In the genomic region with DNA sequence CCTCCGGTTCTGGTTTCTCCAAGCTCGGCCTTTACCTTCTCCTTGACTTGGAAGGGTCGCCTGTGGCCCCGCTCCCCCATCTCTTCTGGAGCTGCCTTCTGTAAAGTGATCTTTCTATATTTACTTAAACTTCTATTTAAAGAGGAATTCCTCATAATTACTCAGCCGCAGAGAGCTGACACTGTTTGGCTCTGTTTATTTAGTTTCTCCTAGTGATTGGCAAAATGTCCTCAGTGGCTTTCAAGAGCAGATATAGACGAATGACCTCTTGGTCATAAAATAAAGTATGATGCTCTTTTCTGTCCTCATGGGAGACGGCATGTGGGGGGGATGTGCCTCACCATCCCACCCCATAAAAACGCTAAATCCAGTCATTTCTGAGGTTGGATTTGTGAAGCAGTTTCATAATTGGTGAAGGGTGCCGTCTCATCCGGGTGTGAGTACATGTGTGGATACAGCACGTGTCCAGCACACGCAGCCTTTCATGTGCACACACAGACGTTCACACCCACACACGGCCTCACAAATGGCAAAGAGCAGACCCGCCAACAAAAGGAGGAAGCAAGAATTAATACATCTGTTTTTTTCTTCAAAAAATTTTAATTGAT, we compare ENCODE assay signal across 11 cellular contexts. TPM values are rescaled to one million over a fixed set of nuclear protein-coding genes. Genes with fewer than 3 reads are reported as not detected.
DNase-seq lines count a peak whose midpoint lies in the region; ATAC-seq and TF ChIP-seq lines count a peak whose summit lies in the region.
"Had no signal": no experiment of that assay in that cellular context is flagged by ENCODE, and none has a peak within 500 bp of the region (broad histone marks: within the 10 kb centered on the region; RNA-seq: fewer than 3 reads in every experiment).

No MANE protein-coding gene starts in this region.

- no peak overlapping the region for H3K27ac Mint-ChIP-seq in activated CD4-positive, alpha-beta memory T cell treated with anti-CD3 and anti-CD28 coated beads, Interleukin-2, amount 10 ng/mL, durations not matched to agents 7 days and 5 days
- H3K27ac Mint-ChIP-seq: T-helper 2 cell treated with Interferon-gamma antibody and Interleukin-4, amounts not matched to agents 5 μg/mL and 100 μg/mL, for 36 hours had no signal

- peak overlapping the region; percentile 36 for H2BK120ac ChIP-seq in trophoblast cell (ENCODE audit: insufficient read depth, low read length, poor library complexity)

- H4K8ac ChIP-seq in trophoblast cell (ENCODE audit: low read depth, low read length): no peak overlapping the region

- DNase-seq in NCI-H69 (lab: John Stamatoyannopoulos, UW): peak; percentile 55
- DNase-seq in fibroblast of mammary gland (ENCODE audit: low read depth): peak; percentile 89
- DNase-seq in trophoblast cell: peak in 1 of 2 donors; percentile 20
- no peak for DNase-seq in activated CD4-positive, alpha-beta memory T cell treated with anti-CD3 and anti-CD28 coated beads, Interleukin-2, amount 10 ng/mL, durations not matched to agents 7 days and 5 days
- DNase-seq in activated CD8-positive, alpha-beta memory T cell treated with anti-CD3 and anti-CD28 coated beads, Interleukin-2, amount 50 U/mL, for 4 hours: no peak

- peaks cover 4% of the 10 kb centered on the region for H3K27me3 Mint-ChIP-seq in activated CD4-positive, alpha-beta memory T cell treated with anti-CD3 and anti-CD28 coated beads, Interleukin-2, amount 10 ng/mL, durations not matched to agents 7 days and 5 days

- no peak overlapping the region for H3K23ac ChIP-seq in trophoblast cell (ENCODE audit: low read length)

- H3K9me3 Mint-ChIP-seq in activated CD4-positive, alpha-beta memory T cell treated with anti-CD3 and anti-CD28 coated beads, Interleukin-2, amount 10 ng/mL, durations not matched to agents 7 days and 5 days: no peaks in the 10 kb centered on the region
- H3K9me3 Mint-ChIP-seq: T-helper 2 cell treated with Interferon-gamma antibody and Interleukin-4, amounts not matched to agents 5 μg/mL and 100 μg/mL, for 36 hours had no signal

- H3K36me3 Mint-ChIP-seq in activated CD4-positive, alpha-beta memory T cell treated with anti-CD3 and anti-CD28 coated beads, Interleukin-2, amount 10 ng/mL, durations not matched to agents 7 days and 5 days (ENCODE audit: low read depth): no peaks in the 10 kb centered on the region

- POLR2A ChIA-PET in activated CD4-positive, alpha-beta memory T cell treated with anti-CD3 and anti-CD28 coated beads, Interleukin-2, amount 10 ng/mL, durations not matched to agents 7 days and 5 days (lab: Charles Lee): no interaction called here

- peaks cover 16% of the 10 kb centered on the region for H3K4me1 Mint-ChIP-seq in activated CD4-positive, alpha-beta memory T cell treated with anti-CD3 and anti-CD28 coated beads, Interleukin-2, amount 10 ng/mL, durations not matched to agents 7 days and 5 days

- H3K18ac ChIP-seq in trophoblast cell (ENCODE audit: low read length): peak overlapping the region; percentile 4

- H3K79me2 ChIP-seq in trophoblast cell (ENCODE audit: control insufficient read depth, insufficient read depth, low read length, poor library complexity): peaks cover 10% of the 10 kb centered on the region

- no peak overlapping the region for H3K4ac ChIP-seq in trophoblast cell (ENCODE audit: low read depth, low read length)

- no peak overlapping the region for H2AFZ ChIP-seq in trophoblast cell (ENCODE audit: insufficient read depth, low read length, poor library complexity)

- no peak overlapping the region for H3K14ac ChIP-seq in trophoblast cell (ENCODE audit: low read length)

- H3K4me2 ChIP-seq in BLaER1 treated with 17β-estradiol and CSF1 and Interleukin-3, amounts not matched to agents 10 nM and 100 nM: peak overlapping the region; percentile 69 to 90 (median 79); a peak in 21 of 22 replicates
- no peak overlapping the region for H3K4me2 ChIP-seq in trophoblast cell (ENCODE audit: low read length)
- H3K4me2 ChIP-seq: KMS-11 had no signal

- CTCF ChIA-PET in activated CD4-positive, alpha-beta memory T cell treated with anti-CD3 and anti-CD28 coated beads, Interleukin-2, amount 10 ng/mL, durations not matched to agents 7 days and 5 days (lab: Charles Lee): no interaction called here

- H2AK5ac ChIP-seq in trophoblast cell (ENCODE audit: low read length): no peak overlapping the region

- H3K27me3 ChIP-seq in BLaER1 treated with 17β-estradiol and CSF1 and Interleukin-3, amounts not matched to agents 10 nM and 100 nM: no peaks in the 10 kb centered on the region
- no peaks in the 10 kb centered on the region for H3K27me3 ChIP-seq in trophoblast cell (ENCODE audit: insufficient read depth, low read length)
- H3K27me3 ChIP-seq: adrenal gland had no signal

- no CpG with 5 or more reads among the region's 15 CpGs for WGBS in trophoblast cell (ENCODE audit: extremely low coverage, insufficient coverage, insufficient read length)

- H3K4me3 ChIP-seq in BLaER1 treated with 17β-estradiol and CSF1 and Interleukin-3, amounts not matched to agents 10 nM and 100 nM: no peak overlapping the region
- H3K4me3 ChIP-seq in fibroblast of mammary gland (ENCODE audit: control insufficient read depth, low read depth, low read length) (no peak overlapping the region), trophoblast cell (ENCODE audit: low read depth, low read length) (no peak overlapping the region)
- H3K4me3 ChIP-seq: adrenal gland had no signal

- peak overlapping the region in 7 of 11 experiments; percentile 21 to 76 (median 65); a peak in 11 of 22 replicates for H3K27ac ChIP-seq in BLaER1 treated with 17β-estradiol and CSF1 and Interleukin-3, amounts not matched to agents 10 nM and 100 nM
- H3K27ac ChIP-seq in trophoblast cell (ENCODE audit: low read depth, low read length): no peak overlapping the region
- H3K27ac ChIP-seq: KMS-11 had no signal

- peaks cover 39 to 75% (median 56%) of the 10 kb centered on the region in 10 experiments for H3K4me1 ChIP-seq in BLaER1 treated with 17β-estradiol and CSF1 and Interleukin-3, amounts not matched to agents 10 nM and 100 nM
- H3K4me1 ChIP-seq in trophoblast cell (ENCODE audit: control insufficient read depth in 1 of 2, insufficient read depth in 2 of 2, low read length in 2 of 2): peaks cover 60 to 66% of the 10 kb centered on the region in 2 experiments

- H3K9ac ChIP-seq in BLaER1 treated with 17β-estradiol and CSF1 and Interleukin-3, amounts not matched to agents 10 nM and 100 nM: no peak overlapping the region
- no peak overlapping the region for H3K9ac ChIP-seq in trophoblast cell (ENCODE audit: low read length)
- H3K9ac ChIP-seq: KMS-11 had no signal

- H3K79me1 ChIP-seq in trophoblast cell (ENCODE audit: low read length): peaks cover 72% of the 10 kb centered on the region

- H4K20me1 ChIP-seq in BLaER1 treated with 17β-estradiol and CSF1 and Interleukin-3, amounts not matched to agents 10 nM and 100 nM: peaks cover 0 to 11% (median 0%) of the 10 kb centered on the region in 11 experiments; a peak in 2 of 22 replicates

- H2BK5ac ChIP-seq in trophoblast cell (ENCODE audit: low read depth, low read length, poor library complexity): no peak overlapping the region

- no peaks in the 10 kb centered on the region for H3K36me3 ChIP-seq in BLaER1 treated with 17β-estradiol and CSF1 and Interleukin-3, amounts not matched to agents 10 nM and 100 nM
- H3K36me3 ChIP-seq in trophoblast cell (ENCODE audit: control insufficient read depth in 1 of 2, insufficient read depth in 2 of 2, low read length in 2 of 2): no peaks in the 10 kb centered on the region
- H3K36me3 ChIP-seq: adrenal gland had no signal

- peak overlapping the region; percentile 62 for H4K91ac ChIP-seq in trophoblast cell (ENCODE audit: low read depth, low read length)

- no peak for TF ChIP-seq CTCF in fibroblast of mammary gland (conservative IDR thresholded peaks at IDR 0.05; ENCODE audit: control insufficient read depth, insufficient read depth, low read depth, low read length)

- no peak overlapping the region for H3K4me3 Mint-ChIP-seq in activated CD4-positive, alpha-beta memory T cell treated with anti-CD3 and anti-CD28 coated beads, Interleukin-2, amount 10 ng/mL, durations not matched to agents 7 days and 5 days
- H3K4me3 Mint-ChIP-seq: T-helper 2 cell treated with Interferon-gamma antibody and Interleukin-4, amounts not matched to agents 5 μg/mL and 100 μg/mL, for 36 hours had no signal

- no peaks in the 10 kb centered on the region for H3K9me3 ChIP-seq in BLaER1 treated with 17β-estradiol and CSF1 and Interleukin-3, amounts not matched to agents 10 nM and 100 nM (replicated peaks in 1 of 11)
- H3K9me3 ChIP-seq in trophoblast cell (ENCODE audit: insufficient read depth, low read depth, low read length): peaks cover 2% of the 10 kb centered on the region
- H3K9me3 ChIP-seq: adrenal gland had no signal

- H4K12ac ChIP-seq in trophoblast cell (ENCODE audit: low read depth, low read length): no peak overlapping the region

- peak overlapping the region; percentile 52 for H2BK12ac ChIP-seq in trophoblast cell (ENCODE audit: low read length)

- ATAC-seq in GM18868 (IDR thresholded peaks at IDR 0.05; ENCODE audit: unreplicated experiment) (no peak), HG03045 (IDR thresholded peaks at IDR 0.05; ENCODE audit: unreplicated experiment) (no peak)

RNA-seq across cellular contexts. Expression of gene SMAD7, which starts 43.4 kb away (rescaled TPM):
- polyA plus RNA-seq in trophoblast cell (2013): 108 and 116 TPM in 2 replicates
- total RNA-seq in activated CD4-positive, alpha-beta memory T cell treated with anti-CD3 and anti-CD28 coated beads, Interleukin-2, amount 10 ng/mL, durations not matched to agents 7 days and 5 days: 10 to 100 TPM; 30.0 to 31.0 TPM

Comparison
In these comparisons a context has a peak if more than half of its experiments do, and no peak if none do; other contexts are left out.
1. DNase-seq: peak in NCI-H69 (single experiment) and fibroblast of mammary gland (single experiment); none in activated CD4-positive, alpha-beta memory T cell treated with anti-CD3 and anti-CD28 coated beads, Interleukin-2, amount 10 ng/mL, durations not matched to agents 7 days and 5 days (single experiment) and activated CD8-positive, alpha-beta memory T cell treated with anti-CD3 and anti-CD28 coated beads, Interleukin-2, amount 50 U/mL, for 4 hours (single experiment).